Comparison of ENCODE assay signal across 9 cellular contexts in genomic region chr20:23340524-23340923, GRCh38. TPM values are rescaled to one million over a fixed set of nuclear protein-coding genes. Genes with fewer than 3 reads are reported as not detected.
A peak's percentile ranks its signal among the peaks of the same experiment; 100 is the strongest.
DNase-seq lines count a peak whose midpoint lies in the region; ATAC-seq and TF ChIP-seq lines count a peak whose summit lies in the region.
"Had no signal": no experiment of that assay in that cellular context is flagged by ENCODE, and none has a peak within 500 bp of the region (broad histone marks: within the 10 kb centered on the region; RNA-seq: fewer than 3 reads in every experiment).

No MANE protein-coding gene starts in this region.

- H3K9ac ChIP-seq in adipocyte (ENCODE audit: low read length) = no peak overlapping the region

- TF ChIP-seq CTCF in sigmoid colon (IDR thresholded peaks at IDR 0.05) = peak in 3 of 4 experiments; percentile 20 to 51 (median 23)

- no peak for TF ChIP-seq EP300 in sigmoid colon (IDR thresholded peaks at IDR 0.05)

- peak; percentile 81 for ATAC-seq in left cardiac atrium
- no peak for ATAC-seq in GM21576 (IDR thresholded peaks at IDR 0.05; ENCODE audit: unreplicated experiment)
- ATAC-seq in HG02870 (IDR thresholded peaks at IDR 0.05; ENCODE audit: unreplicated experiment) = no peak

- intact Hi-C loops in left cardiac atrium (cut with DNase I) = loop anchor here (5.0 to 10.0 kb wide), 4 partner anchors 73 to 1003 kb away; no protein-coding TSS in a partner anchor
- intact Hi-C loops in sigmoid colon (cut with DNase I) = no loop called here

- no peak overlapping the region for H3K27ac ChIP-seq in sigmoid colon
- H3K27ac ChIP-seq: neutrophil had no signal

- DNase-seq in D341Med (ENCODE audit: low spot score) (peak; percentile 70), H4 (ENCODE audit: low spot score) (peak; percentile 53), NCI-H2227 treated with DMSO at 0.1 percent for 48 hours (lab: John Stamatoyannopoulos, UW) (peak; percentile 48), adipocyte (ENCODE audit: low read depth) (peak; percentile 83), left cardiac atrium (peak; percentile 77), sigmoid colon (peak; percentile 79)

- H3K4me1 ChIP-seq in adipocyte (ENCODE audit: control insufficient read depth, insufficient read depth, low read length) (peaks cover 5% of the 10 kb centered on the region), sigmoid colon (no peaks in the 10 kb centered on the region)

- WGBS in sigmoid colon, 2 donors = 50 to 61% methylated on average over 9 of the region's 9 CpGs

- H3K36me3 ChIP-seq in adipocyte (ENCODE audit: control insufficient read depth, insufficient read depth, low read length, severe bottlenecking) = no peaks in the 10 kb centered on the region
- no peaks in the 10 kb centered on the region for H3K36me3 ChIP-seq in sigmoid colon
- H3K36me3 ChIP-seq: neutrophil had no signal

- H3K4me3 ChIP-seq in adipocyte (ENCODE audit: low read length) (no peak overlapping the region), sigmoid colon (no peak overlapping the region)

- TF ChIP-seq POLR2A in sigmoid colon (IDR thresholded peaks at IDR 0.05) = no peak

- H3K9me3 ChIP-seq in adipocyte (ENCODE audit: control insufficient read depth, low read length) (no peaks in the 10 kb centered on the region), sigmoid colon (no peaks in the 10 kb centered on the region)
- H3K9me3 ChIP-seq: neutrophil had no signal

- no peaks in the 10 kb centered on the region for H3K27me3 ChIP-seq in adipocyte (replicated peaks; ENCODE audit: control insufficient read depth, insufficient read depth, low read length)
- H3K27me3 ChIP-seq in sigmoid colon = peaks cover 0 to 6% (median 0%) of the 10 kb centered on the region in 3 donors
- H3K27me3 ChIP-seq: neutrophil had no signal

RNA-seq across cellular contexts. Expression of gene NXT1, which starts 10.1 kb away (rescaled TPM):
- 62.8 and 66.8 TPM in 2 replicates for total RNA-seq in H4 (2014; rRNA removed; shearing (Covaris generic))
- 10 to 100 TPM in 1 of 2 donors, 1 to 10 TPM in 1; 9.3 to 14.1 TPM for total RNA-seq in left cardiac atrium
- total RNA-seq in sigmoid colon = 10 to 100 TPM; 19.9 to 57.6 (median 29.3) TPM
- polyA plus RNA-seq in sigmoid colon = 10 to 100 TPM in 2 of 3 donors, 1 to 10 TPM in 1; 8.1 to 22.3 (median 10.8) TPM

RNA-seq across cellular contexts. Expression of gene GZF1, which starts 21.5 kb away (rescaled TPM):
- 13.4 and 14.2 TPM in 2 replicates for total RNA-seq in H4 (2014; rRNA removed; shearing (Covaris generic))
- total RNA-seq in left cardiac atrium (10 to 100 TPM; 12.9 to 18.7 TPM), sigmoid colon (10 to 100 TPM; 13.0 to 17.5 (median 17.1) TPM)
- 1 to 10 TPM; 2.4 to 6.0 (median 4.9) TPM for polyA plus RNA-seq in sigmoid colon

Comparison
In these comparisons a context has a peak if more than half of its experiments do, and no peak if none do; other contexts are left out.
1. ATAC-seq: peak in left cardiac atrium (2 of 2); none in GM21576 (single experiment) and HG02870 (single experiment).
2. Peak in every context shown above with its lines, with median percentiles within 50 percentile points of each other: DNase-seq.